Comparison of ENCODE assay signal across 7 cellular contexts in the genomic region with DNA sequence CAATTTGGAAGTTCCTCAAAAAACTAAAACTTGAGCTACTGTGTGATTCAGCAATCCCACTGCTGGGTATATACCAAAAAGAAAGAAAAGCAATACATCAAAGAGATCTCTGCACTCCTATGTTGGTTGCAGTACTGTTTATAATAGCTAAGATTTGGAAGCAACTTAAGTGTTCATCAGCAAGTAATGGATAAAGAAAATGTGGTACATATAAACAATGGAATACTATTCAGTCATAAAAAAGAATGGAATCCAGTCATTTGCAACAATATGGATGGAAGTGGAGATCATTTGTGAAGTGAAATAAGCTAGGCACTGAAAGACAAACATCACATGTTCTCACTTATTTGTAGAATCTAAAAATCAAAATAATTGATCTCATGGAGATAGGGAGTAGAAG.
"Had no signal": no experiment of that assay in that cellular context is flagged by ENCODE, and none has a peak within 500 bp of the region (broad histone marks: within the 10 kb centered on the region; RNA-seq: fewer than 3 reads in every experiment).

No MANE protein-coding gene starts in this region.

- DNase-seq: GDM1, GF-D8 had no signal

- H3K4me3 ChIP-seq: GM12878 had no signal

- ATAC-seq: GM12878 had no signal

- FAIRE-seq: GM12878, GM12891, GM12892, GM18507, GM19239 had no signal
